In the genomic region with DNA sequence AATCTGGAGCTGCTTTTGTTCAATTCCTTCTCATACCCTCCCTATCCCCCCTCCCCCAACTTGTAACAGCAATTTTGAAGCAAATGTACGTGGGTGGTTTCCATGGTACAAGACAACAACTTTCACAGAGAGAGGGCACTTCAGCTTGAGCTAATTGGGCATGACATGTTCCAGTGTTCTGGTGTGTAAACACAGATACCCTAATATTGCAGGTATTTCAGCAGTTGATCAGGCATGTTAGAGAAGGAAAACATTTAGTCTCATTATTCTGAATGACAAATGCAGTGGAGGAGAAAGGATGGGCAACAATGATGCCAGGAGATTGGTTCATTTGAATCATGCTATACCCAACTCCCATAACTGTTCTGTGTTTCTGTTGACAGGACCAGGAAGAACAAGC, we compare ENCODE assay signal across 14 cellular contexts.
DNase-seq lines count a peak whose midpoint lies in the region; ATAC-seq and TF ChIP-seq lines count a peak whose summit lies in the region.
"Had no signal": no experiment of that assay in that cellular context is flagged by ENCODE, and none has a peak within 500 bp of the region (broad histone marks: within the 10 kb centered on the region; RNA-seq: fewer than 3 reads in every experiment).

No MANE protein-coding gene starts in this region.

- peak overlapping the region; percentile 86 for H2AFZ ChIP-seq in osteoblast (ENCODE audit: low read length)

- H3K27me3 ChIP-seq in osteoblast (ENCODE audit: insufficient read depth, low read length) = no peaks in the 10 kb centered on the region
- H3K27me3 ChIP-seq: testis had no signal

- H3K79me2 ChIP-seq in osteoblast (ENCODE audit: insufficient read depth, low read length) = no peaks in the 10 kb centered on the region

- peak overlapping the region; percentile 36 for H3K27ac ChIP-seq in osteoblast (ENCODE audit: low read depth, low read length)
- H3K27ac ChIP-seq: coronary artery, testis had no signal

- peak; percentile 42 for ATAC-seq in GM18868 (IDR thresholded peaks at IDR 0.05; ENCODE audit: unreplicated experiment)
- ATAC-seq in GM18867 (IDR thresholded peaks at IDR 0.05; ENCODE audit: unreplicated experiment) = no peak
- ATAC-seq in HG03175 (IDR thresholded peaks at IDR 0.05; ENCODE audit: unreplicated experiment) = no peak
- ATAC-seq: activated naive CD4-positive, alpha-beta T cell treated with anti-CD3 and anti-CD28 coated beads, Interleukin-2, amount 50 U/mL, for 72 hours had no signal

- no peaks in the 10 kb centered on the region for H3K36me3 ChIP-seq in osteoblast (ENCODE audit: insufficient read depth, low read length)

- no peaks in the 10 kb centered on the region for H4K20me1 ChIP-seq in osteoblast (ENCODE audit: insufficient read depth, low read length)

- DNase-seq in NCI-H2029 (lab: John Stamatoyannopoulos, UW) = peak; percentile 80
- peak; percentile 36 for DNase-seq in SW480 (ENCODE audit: low spot score)
- DNase-seq in osteoblast (ENCODE audit: insufficient read length, low spot score, missing footprints) = no peak
- DNase-seq in amniotic stem cell (lab: John Stamatoyannopoulos, UW) = no peak
- no peak for DNase-seq in GM03348 (ENCODE audit: low spot score)
- DNase-seq: natural killer cell, NCI-H1694, RPMI8226, testis had no signal

- no peak for TF ChIP-seq CTCF in osteoblast (IDR thresholded peaks at IDR 0.05; ENCODE audit: extremely low read depth, low read depth, low read length)

- H3K4me3 ChIP-seq in osteoblast (ENCODE audit: insufficient read depth, low read length) = no peak overlapping the region
- H3K4me3 ChIP-seq: coronary artery, testis had no signal

- H3K9me3 ChIP-seq in osteoblast (ENCODE audit: low read depth, low read length) = no peaks in the 10 kb centered on the region
- H3K9me3 ChIP-seq: testis had no signal

- peaks cover 21% of the 10 kb centered on the region for H3K4me1 ChIP-seq in osteoblast (ENCODE audit: insufficient read depth, low read length)
- H3K4me1 ChIP-seq: testis had no signal

- H3K4me2 ChIP-seq in osteoblast (ENCODE audit: insufficient read depth, low read length) = peak overlapping the region; percentile 83

Comparison
In these comparisons a context has a peak if more than half of its experiments do, and no peak if none do; other contexts are left out.
1. DNase-seq: peak in NCI-H2029 (single experiment) and SW480 (single experiment); none in osteoblast (single experiment), amniotic stem cell (single experiment) and GM03348 (single experiment).